In genomic region chr16:67110136-67110847, GRCh38 we compare ENCODE assay signal across 1 cellular context.
TF ChIP-seq lines count a peak whose summit lies in the region.

No MANE protein-coding gene starts in this region.

TF ChIP-seq in GM12878, 131 proteins besides CTCF, POLR2A, EP300 and RAD21 (continued from another document):
- TF ChIP-seq ZNF592 (IDR thresholded peaks at IDR 0.05): no peak
- TF ChIP-seq BMI1 (IDR thresholded peaks at IDR 0.05; ENCODE audit: borderline replicate concordance): no peak
- no peak for TF ChIP-seq PAX8 (IDR thresholded peaks at IDR 0.05)
- TF ChIP-seq YY1 (IDR thresholded peaks at IDR 0.05; ENCODE audit: low read depth, low read length): 0 out of 2 replicates have a peak, but pooled peaks have one; percentile 4
- TF ChIP-seq FOS (IDR thresholded peaks at IDR 0.05; ENCODE audit: borderline replicate concordance, extremely low read depth, insufficient read length): no peak
- no peak for TF ChIP-seq TARDBP (IDR thresholded peaks at IDR 0.05; ENCODE audit: borderline replicate concordance)
- no peak for TF ChIP-seq USF1 (IDR thresholded peaks at IDR 0.05; ENCODE audit: borderline replicate concordance, extremely low read length, insufficient read depth, low read depth, low read length)
- TF ChIP-seq BHLHE40 (IDR thresholded peaks at IDR 0.05; ENCODE audit: borderline replicate concordance in 1 of 2, low read depth in 2 of 2, low read length in 1 of 2): no peak
- no peak for TF ChIP-seq RB1 (IDR thresholded peaks at IDR 0.05; ENCODE audit: borderline replicate concordance)
- no peak for TF ChIP-seq STAT1 (conservative IDR thresholded peaks at IDR 0.05)
- TF ChIP-seq IKZF2 (IDR thresholded peaks at IDR 0.05): peak in 1 of 2 experiments; percentile 26; a peak in 2 of 4 replicates
- no peak for TF ChIP-seq IRF3 (IDR thresholded peaks at IDR 0.05)
- no peak for TF ChIP-seq SMARCA5 (IDR thresholded peaks at IDR 0.05)
- TF ChIP-seq ASH2L (IDR thresholded peaks at IDR 0.05; ENCODE audit: borderline replicate concordance, low read depth): no peak
- no peak for TF ChIP-seq RELA (IDR thresholded peaks at IDR 0.05; ENCODE audit: borderline replicate concordance, partially characterized antibody)
- TF ChIP-seq FOXK2 (IDR thresholded peaks at IDR 0.05): no peak
- TF ChIP-seq ZSCAN29 (IDR thresholded peaks at IDR 0.05): no peak
